8 cellular contexts compared by ENCODE assay signal in the genomic region with DNA sequence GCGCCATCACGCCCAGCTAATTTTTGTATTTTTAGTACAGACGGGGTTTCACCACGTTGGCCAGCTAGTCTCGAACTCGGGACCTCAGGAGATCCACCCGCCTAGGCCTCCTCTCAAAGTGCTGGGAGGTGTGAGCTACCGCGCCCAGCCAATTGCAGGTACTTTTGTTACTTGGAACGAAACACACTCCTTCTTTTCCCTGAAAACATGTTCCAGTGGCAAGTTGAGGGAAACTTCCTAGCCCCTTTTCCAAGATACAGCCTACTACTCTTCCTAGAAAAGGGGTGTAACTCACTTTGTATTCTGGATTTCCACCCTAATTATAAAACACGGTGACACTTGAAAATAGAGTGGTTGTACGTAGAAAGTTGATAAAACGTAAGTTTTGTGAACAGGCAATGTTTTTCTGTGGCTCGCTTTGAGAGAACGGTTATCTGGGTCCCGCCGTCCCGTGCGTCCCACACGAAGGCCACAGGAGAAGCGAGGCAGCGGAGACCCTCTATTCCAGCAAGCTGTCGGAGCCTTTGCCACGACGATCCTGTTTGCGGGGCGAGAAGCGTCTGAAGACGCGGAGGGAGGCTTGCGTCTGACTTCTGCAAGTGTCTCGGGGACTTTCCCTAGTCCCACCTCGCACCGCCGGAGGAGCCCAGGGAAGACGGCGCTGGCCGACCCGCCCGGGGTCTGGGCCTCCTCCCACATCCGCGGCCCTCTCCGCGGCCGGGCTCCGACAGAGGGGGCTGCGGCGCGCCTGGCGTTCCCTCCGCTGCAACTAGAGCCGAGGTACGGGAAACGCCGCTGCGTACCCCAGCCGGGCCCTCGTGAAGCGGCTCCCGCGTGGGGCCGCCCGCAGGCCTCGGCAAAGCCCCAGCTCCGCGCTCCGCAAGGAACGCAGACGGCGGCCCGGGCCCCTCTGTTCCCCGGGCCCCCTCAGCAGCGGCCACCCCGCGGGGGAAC.
DNase-seq lines count a peak whose midpoint lies in the region; ATAC-seq, FAIRE-seq and TF ChIP-seq lines count a peak whose summit lies in the region.

No MANE protein-coding gene starts in this region.

- no peaks in the 10 kb centered on the region for H3K27me3 Mint-ChIP-seq in memory B cell

- no peak for TF ChIP-seq CTCF in VCaP (conservative IDR thresholded peaks at IDR 0.05)
- no peak for TF ChIP-seq CTCF in cardiac fibroblast (IDR thresholded peaks at IDR 0.05; ENCODE audit: low read depth, low read length)

- H3K4me3 ChIP-seq in cardiac fibroblast (replicated peaks in 1 of 2; ENCODE audit: low read depth in 2 of 2, low read length in 2 of 2): peak overlapping the region; percentile 66 to 80

- ATAC-seq in GM19043 (IDR thresholded peaks at IDR 0.05; ENCODE audit: low read depth, unreplicated experiment) (peak; percentile 10), HG03354 (IDR thresholded peaks at IDR 0.05; ENCODE audit: poor library complexity, severe bottlenecking, unreplicated experiment) (peak; percentile 30), memory B cell (ENCODE audit: low read depth) (peak; percentile 26)

- no peak for FAIRE-seq in RCC 7860 (lab: Jason Lieb, UNC)

- peak overlapping the region; percentile 88 for H3K4me3 Mint-ChIP-seq in memory B cell

- H3K27ac ChIP-seq in VCaP: peak overlapping the region; percentile 92

- H3K36me3 Mint-ChIP-seq in memory B cell: peaks cover 5% of the 10 kb centered on the region

- peak overlapping the region; percentile 80 for H3K27ac Mint-ChIP-seq in memory B cell

- DNase-seq in AG08395 (ENCODE audit: low spot score): peak; percentile 20
- DNase-seq in cardiac fibroblast (ENCODE audit: low read depth in 2 of 2): peak; percentile 39 to 51
- DNase-seq in memory B cell (ENCODE audit: low spot score in 2 of 2): peak; percentile 54 to 60
- peak; percentile 43 to 46 for DNase-seq in stimulated activated CD8-positive, alpha-beta memory T cell treated with anti-CD3 and anti-CD28 coated beads, Interleukin-2, amount 100 ng/mL, for 48 hours (ENCODE audit: low read depth in 2 of 2)
- no peak for DNase-seq in RCC 7860 (ENCODE audit: low spot score)

- H3K4me1 Mint-ChIP-seq in memory B cell: peaks cover 28% of the 10 kb centered on the region

- H3K9me3 Mint-ChIP-seq in memory B cell: no peaks in the 10 kb centered on the region
